Comparison of ENCODE assay signal across 17 cellular contexts in genomic region chr21:43699933-43700599, GRCh38.
"Had no signal": no experiment of that assay in that cellular context is flagged by ENCODE, and none has a peak within 500 bp of the region (broad histone marks: within the 10 kb centered on the region; RNA-seq: fewer than 3 reads in every experiment).

No MANE protein-coding gene starts in this region.

- H3K27ac ChIP-seq: epithelial cell of prostate, neutrophil, skin epidermis, upper lobe of left lung had no signal

- H3K9me3 ChIP-seq: neutrophil, upper lobe of left lung had no signal

- H3K4me3 ChIP-seq: coronary artery, lung, skin epidermis, upper lobe of left lung had no signal

- H3K27me3 ChIP-seq: upper lobe of left lung had no signal

- ATAC-seq: activated naive CD8-positive, alpha-beta T cell treated with anti-CD3 and anti-CD28 coated beads, Interleukin-2, amount 50 U/mL, for 24 hours; naive thymus-derived CD4-positive, alpha-beta T cell; T-cell had no signal

- DNase-seq: activated CD4-positive, alpha-beta T cell treated with anti-CD3 and anti-CD28 coated beads, Interleukin-2, amount 50 U/mL, for 1 hour; activated CD8-positive, alpha-beta memory T cell treated with anti-CD3 and anti-CD28 coated beads for 24 hours; activated naive CD4-positive, alpha-beta T cell treated with Interleukin-2 at 50 U/mL for 16 hours; activated naive CD8-positive, alpha-beta T cell treated with anti-CD3 and anti-CD28 coated beads, Interleukin-2, amount 50 U/mL, for 24 hours; effector memory CD4-positive, alpha-beta T cell; foreskin melanocyte; naive thymus-derived CD4-positive, alpha-beta T cell; stimulated activated CD4-positive, alpha-beta T cell treated with anti-CD3 and anti-CD28 coated beads, Interleukin-4, amount 100 ng/mL, for 24 hours; stimulated activated naive CD4-positive, alpha-beta T cell treated with Interleukin-2 at 50 U/mL for 16 hours; T-cell; T-helper 9 cell; upper lobe of left lung had no signal
